8 cellular contexts compared by ENCODE assay signal in the genomic region with DNA sequence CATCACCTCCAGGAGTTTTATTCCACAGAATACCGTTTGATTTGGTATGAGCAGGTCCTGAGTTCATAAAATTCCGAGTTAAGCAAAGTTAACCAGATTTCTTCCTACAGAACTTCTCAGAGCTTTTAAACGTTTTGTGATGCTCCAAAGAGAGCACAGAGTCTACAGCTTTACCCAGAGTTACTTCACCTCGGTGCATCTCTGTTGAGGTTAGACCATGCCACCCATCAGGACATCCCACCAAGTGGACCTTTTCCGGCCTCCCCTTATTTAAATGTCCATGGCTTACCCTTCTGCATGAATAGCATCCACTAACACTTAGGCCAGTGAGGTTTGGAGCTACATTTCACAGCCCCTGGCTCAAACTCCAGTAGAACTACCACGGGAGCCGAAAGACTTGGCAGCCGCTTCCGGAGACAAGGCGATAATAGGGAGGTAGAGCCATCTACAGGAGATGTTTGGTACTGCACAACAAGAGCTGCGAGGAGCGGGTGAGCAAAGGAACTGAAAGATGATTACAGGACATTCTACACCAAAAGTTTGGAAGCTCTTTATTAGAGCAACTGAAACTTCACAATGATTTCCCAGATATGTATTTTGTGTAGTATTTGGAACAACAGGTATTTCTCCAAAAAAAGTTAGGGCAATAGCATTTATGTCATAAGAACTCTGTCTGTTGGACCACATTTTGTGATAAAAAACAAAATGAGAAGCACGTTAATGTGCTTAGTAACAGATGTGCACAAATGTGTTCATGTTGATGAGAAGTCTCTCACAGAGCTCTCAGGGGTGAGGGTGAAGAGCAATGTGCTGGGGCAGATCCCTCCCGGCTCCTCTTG.
DNase-seq lines count a peak whose midpoint lies in the region; ATAC-seq and TF ChIP-seq lines count a peak whose summit lies in the region.

No MANE protein-coding gene starts in this region.

- no peak overlapping the region for H3K4me3 Mint-ChIP-seq in HFFc6

- H3K4me3 ChIP-seq in SK-N-MC (no peak overlapping the region), left ventricle myocardium inferior (no peak overlapping the region)

- intact Hi-C loops in left ventricle myocardium inferior (cut with micrococcal nuclease) (loop anchor here (5.0 to 10.0 kb wide), 2 partner anchors 98 to 325 kb away; no protein-coding TSS in a partner anchor), sciatic nerve (cut with DNase I) (no loop called here)

- no peak overlapping the region for H3K27ac Mint-ChIP-seq in HFFc6

- peaks cover 27% of the 10 kb centered on the region for H3K4me1 ChIP-seq in left ventricle myocardium inferior

- H3K4me1 Mint-ChIP-seq in HFFc6 (ENCODE audit: low read depth), result peaks cover 6% of the 10 kb centered on the region; the same call in 1 of the 2 replicates

- H3K9me3 ChIP-seq in SK-N-MC (ENCODE audit: low read depth, low read length), result no peaks in the 10 kb centered on the region
- no peaks in the 10 kb centered on the region for H3K9me3 ChIP-seq in left ventricle myocardium inferior (replicated peaks)

- peaks cover 4% of the 10 kb centered on the region for H3K27me3 ChIP-seq in left ventricle myocardium inferior (ENCODE audit: low read depth)

- DNase-seq in NK-92 treated with Interleukin-12 subunit alpha and Interleukin-12 subunit beta, amount 100 ng/mL, for 24 hours (lab: John Stamatoyannopoulos, UW), result peak; percentile 24
- no peak for DNase-seq in NK-92 (lab: John Stamatoyannopoulos, UW; ENCODE audit: unreplicated experiment)
- peak; percentile 36 for DNase-seq in HFFc6
- DNase-seq in NAMALWA (ENCODE audit: low spot score), result peak; percentile 89
- peak; percentile 42 for DNase-seq in SK-N-MC (ENCODE audit: low read depth, low spot score)
- DNase-seq in amniotic stem cell (lab: John Stamatoyannopoulos, UW), result peak; percentile 5
- peak; percentile 77 for DNase-seq in left ventricle myocardium inferior
- DNase-seq in sciatic nerve (ENCODE audit: low spot score), result peak; percentile 83

- H3K27ac ChIP-seq in SK-N-MC (no peak overlapping the region), left ventricle myocardium inferior (replicated peaks) (peak overlapping the region; percentile 43)

- peaks cover 12% of the 10 kb centered on the region; the same call in 1 of the 2 replicates for H3K27me3 Mint-ChIP-seq in HFFc6 (ENCODE audit: insufficient read depth)

- ATAC-seq in sciatic nerve, result peak; percentile 88

- H3K9ac ChIP-seq in SK-N-MC (ENCODE audit: insufficient read length), result no peak overlapping the region

- H3K9me3 Mint-ChIP-seq in HFFc6, result no peaks in the 10 kb centered on the region

- H3K36me3 ChIP-seq in SK-N-MC (ENCODE audit: insufficient read depth, low read length) (no peaks in the 10 kb centered on the region), left ventricle myocardium inferior (no peaks in the 10 kb centered on the region)

- H3K36me3 Mint-ChIP-seq in HFFc6 (ENCODE audit: low read depth), result no peaks in the 10 kb centered on the region

- peak; percentile 91 for TF ChIP-seq CTCF in HFFc6 (IDR thresholded peaks at IDR 0.05)
- TF ChIP-seq CTCF in left ventricle myocardium inferior (IDR thresholded peaks at IDR 0.05; ENCODE audit: borderline replicate concordance), result peak; percentile 92
